In genomic region chr4:128858875-128859696, GRCh38 we compare ENCODE assay signal across 1 cellular context.
TF ChIP-seq lines count a peak whose summit lies in the region.

No MANE protein-coding gene starts in this region.

TF ChIP-seq in IMR-90, 13 proteins besides CTCF, POLR2A, EP300 and RAD21 (continued from another document):
- TF ChIP-seq ELK1 (IDR thresholded peaks at IDR 0.05; ENCODE audit: borderline replicate concordance, low read depth, low read length), result no peak
- TF ChIP-seq CHD1 (IDR thresholded peaks at IDR 0.05; ENCODE audit: low read depth, low read length), result no peak
- TF ChIP-seq RCOR1 (IDR thresholded peaks at IDR 0.05; ENCODE audit: insufficient replicate concordance, low read length), result no peak
- no peak for TF ChIP-seq BHLHE40 (IDR thresholded peaks at IDR 0.05; ENCODE audit: low read depth, low read length)
- TF ChIP-seq SMC3 (IDR thresholded peaks at IDR 0.05; ENCODE audit: low read depth, low read length), result no peak
